In the genomic region with DNA sequence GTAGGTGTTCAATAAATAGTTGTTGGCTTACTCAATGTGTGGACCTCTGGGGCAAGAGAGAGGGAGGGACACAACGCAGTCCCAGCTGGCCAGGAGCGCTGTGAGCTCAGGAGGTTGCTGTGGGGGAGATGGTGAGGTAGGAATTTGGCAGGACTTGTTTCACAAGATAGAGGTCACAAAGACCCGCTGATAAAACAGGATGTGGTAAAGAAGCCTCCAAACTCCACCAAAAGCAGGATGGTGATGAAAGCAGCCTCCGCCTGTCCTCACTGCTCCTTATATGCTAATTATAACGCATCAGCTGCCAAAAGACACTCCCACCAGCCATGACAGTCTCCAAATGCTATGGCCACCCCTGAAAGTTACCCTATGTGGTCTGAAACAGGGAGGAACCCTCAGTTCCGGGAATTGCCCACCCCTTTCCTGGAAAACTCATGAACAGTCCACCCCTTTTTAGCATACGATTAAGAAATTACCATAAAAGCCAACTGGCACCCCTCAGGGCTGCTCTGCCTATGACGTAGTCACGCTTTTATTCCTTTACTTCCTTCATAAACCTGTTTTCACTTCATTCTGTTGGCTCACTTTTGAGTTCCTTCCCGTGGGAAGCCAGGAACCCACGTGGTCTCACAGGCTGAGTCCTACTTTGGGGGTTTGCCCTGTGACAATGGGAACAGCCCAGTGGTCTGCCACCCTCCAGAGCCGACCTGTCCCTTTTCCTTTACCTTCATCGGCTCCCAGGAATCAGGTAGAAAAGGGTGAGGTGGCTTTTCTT, we compare ENCODE assay signal across 12 cellular contexts. TPM values are rescaled to one million over a fixed set of nuclear protein-coding genes. Genes with fewer than 3 reads are reported as not detected.
DNase-seq lines count a peak whose midpoint lies in the region; ATAC-seq and TF ChIP-seq lines count a peak whose summit lies in the region.
"Had no signal": no experiment of that assay in that cellular context is flagged by ENCODE, and none has a peak within 500 bp of the region (broad histone marks: within the 10 kb centered on the region; RNA-seq: fewer than 3 reads in every experiment).

No MANE protein-coding gene starts in this region.

- H3K9me3 Mint-ChIP-seq in natural killer cell treated with Interleukin-12 subunit alpha and Interleukin-12 subunit beta and Interleukin-15 and Interleukin-18, amount 100 ng/mL, for 72 hours, result peaks cover 3% of the 10 kb centered on the region
- H3K9me3 Mint-ChIP-seq in natural killer cell, result peaks cover 2 to 3% of the 10 kb centered on the region in 2 donors

- peak overlapping the region; percentile 35 to 58 for H3K27ac Mint-ChIP-seq in natural killer cell treated with Interleukin-12 subunit alpha and Interleukin-12 subunit beta and Interleukin-15 and Interleukin-18, amount 100 ng/mL, for 72 hours
- peak overlapping the region in 1 of 2 donors; percentile 35 for H3K27ac Mint-ChIP-seq in natural killer cell

- intact Hi-C loops in natural killer cell (cut with micrococcal nuclease), result no loop called here

- peak overlapping the region; percentile 3 for H3K4me3 Mint-ChIP-seq in natural killer cell treated with Interleukin-12 subunit alpha and Interleukin-12 subunit beta and Interleukin-15 and Interleukin-18, amount 100 ng/mL, for 72 hours
- H3K4me3 Mint-ChIP-seq in natural killer cell, result no peak overlapping the region

- no peak for DNase-seq in natural killer cell treated with Interleukin-12 subunit alpha and Interleukin-12 subunit beta and Interleukin-15 and Interleukin-18, amount 100 ng/mL, for 72 hours (ENCODE audit: low spot score)
- DNase-seq in natural killer cell, result no peak
- DNase-seq in T1000 (lab: John Stamatoyannopoulos, UW), result peak; percentile 39
- DNase-seq in fibroblast of gingiva (ENCODE audit: low read depth), result peak; percentile 29
- DNase-seq in GM19238 (ENCODE audit: insufficient read length, low spot score), result no peak
- no peak for DNase-seq in SW 1271 (lab: John Stamatoyannopoulos, UW)
- DNase-seq: midbrain, NCI-H1930 had no signal

- peak in 1 of 2 donors; percentile 41 for ATAC-seq in natural killer cell treated with Interleukin-12 subunit alpha and Interleukin-12 subunit beta and Interleukin-15 and Interleukin-18, amount 100 ng/mL, for 72 hours
- ATAC-seq in natural killer cell (no peak), GM21529 (IDR thresholded peaks at IDR 0.05; ENCODE audit: unreplicated experiment) (no peak), GM18502 (IDR thresholded peaks at IDR 0.05; ENCODE audit: poor library complexity, unreplicated experiment) (no peak)

- no peak for TF ChIP-seq CTCF in natural killer cell (IDR thresholded peaks at IDR 0.05)

- peaks cover 5% of the 10 kb centered on the region for H3K36me3 Mint-ChIP-seq in natural killer cell treated with Interleukin-12 subunit alpha and Interleukin-12 subunit beta and Interleukin-15 and Interleukin-18, amount 100 ng/mL, for 72 hours
- H3K36me3 Mint-ChIP-seq in natural killer cell, result peaks cover 7% of the 10 kb centered on the region

- peaks cover 14 to 17% of the 10 kb centered on the region in 2 donors for H3K4me1 Mint-ChIP-seq in natural killer cell treated with Interleukin-12 subunit alpha and Interleukin-12 subunit beta and Interleukin-15 and Interleukin-18, amount 100 ng/mL, for 72 hours (ENCODE audit: low read depth in 2 of 2)
- H3K4me1 Mint-ChIP-seq in natural killer cell, result peaks cover 9 to 15% of the 10 kb centered on the region in 2 donors

- H3K27me3 Mint-ChIP-seq in natural killer cell treated with Interleukin-12 subunit alpha and Interleukin-12 subunit beta and Interleukin-15 and Interleukin-18, amount 100 ng/mL, for 72 hours, result no peaks in the 10 kb centered on the region
- no peaks in the 10 kb centered on the region for H3K27me3 Mint-ChIP-seq in natural killer cell (ENCODE audit: low read depth in 2 of 2)

RNA-seq across cellular contexts. Expression of gene EIF4A3, which starts 5.3 kb away (rescaled TPM):
- 100 to 1,000 TPM; 134 to 155 TPM for total RNA-seq in natural killer cell treated with Interleukin-12 subunit alpha and Interleukin-12 subunit beta and Interleukin-15 and Interleukin-18, amount 100 ng/mL, for 72 hours
- 10 to 100 TPM; 86.2 to 88.6 (median 88.0) TPM for total RNA-seq in natural killer cell

RNA-seq across cellular contexts. Expression of gene CARD14, which starts 17.6 kb away (rescaled TPM):
- total RNA-seq in natural killer cell treated with Interleukin-12 subunit alpha and Interleukin-12 subunit beta and Interleukin-15 and Interleukin-18, amount 100 ng/mL, for 72 hours, result not detected
- total RNA-seq in natural killer cell, result under 1 TPM in 2 of 3 donors, not detected in 1; 0.12 to 0.38 TPM
- total RNA-seq: activated CD8-positive, alpha-beta memory T cell treated with anti-CD3 and anti-CD28 coated beads for 36 hours; cardiac septum had no signal

RNA-seq across cellular contexts. Expression of gene GAA, which starts 50.9 kb away (rescaled TPM):
- 10 to 100 TPM; 20.9 to 24.0 TPM for total RNA-seq in natural killer cell treated with Interleukin-12 subunit alpha and Interleukin-12 subunit beta and Interleukin-15 and Interleukin-18, amount 100 ng/mL, for 72 hours
- total RNA-seq in natural killer cell, result 10 to 100 TPM; 28.5 to 35.8 (median 32.9) TPM

Comparison
In these comparisons a context has a peak if more than half of its experiments do, and no peak if none do; other contexts are left out.
1. DNase-seq: peak in T1000 (single experiment) and fibroblast of gingiva (single experiment); none in natural killer cell treated with Interleukin-12 subunit alpha and Interleukin-12 subunit beta and Interleukin-15 and Interleukin-18, amount 100 ng/mL, for 72 hours (single experiment), natural killer cell (single experiment), GM19238 (single experiment) and SW 1271 (0 of 2).